8 cellular contexts compared by ENCODE assay signal in genomic region chr19:1354496-1355257, GRCh38. TPM values are rescaled to one million over a fixed set of nuclear protein-coding genes. Genes with fewer than 3 reads are reported as not detected.
DNase-seq lines count a peak whose midpoint lies in the region; ATAC-seq lines count a peak whose summit lies in the region.

No MANE protein-coding gene starts in this region.

- peak overlapping the region; percentile 83 for H3K4me3 Mint-ChIP-seq in activated CD8-positive, alpha-beta T cell treated with anti-CD3 and anti-CD28 coated beads, Interleukin-2, amount 10 ng/mL, durations not matched to agents 7 days and 5 days

- peaks cover 4% of the 10 kb centered on the region for H3K27me3 Mint-ChIP-seq in activated CD8-positive, alpha-beta T cell treated with anti-CD3 and anti-CD28 coated beads, Interleukin-2, amount 10 ng/mL, durations not matched to agents 7 days and 5 days (ENCODE audit: low read depth)

- H3K9me3 Mint-ChIP-seq in activated CD8-positive, alpha-beta T cell treated with anti-CD3 and anti-CD28 coated beads, Interleukin-2, amount 10 ng/mL, durations not matched to agents 7 days and 5 days (ENCODE audit: insufficient read depth), result no peaks in the 10 kb centered on the region

- POLR2A ChIA-PET in activated CD8-positive, alpha-beta T cell treated with anti-CD3 and anti-CD28 coated beads, Interleukin-2, amount 10 ng/mL, durations not matched to agents 7 days and 5 days (lab: Charles Lee), result interaction anchor here (1.0 to 1.3 kb wide), 2 partner anchors 19 to 86 kb away, joined by 3 read pairs; partner anchors contain the start of gene CIRBP

- H3K4me1 Mint-ChIP-seq in activated CD8-positive, alpha-beta T cell treated with anti-CD3 and anti-CD28 coated beads, Interleukin-2, amount 10 ng/mL, durations not matched to agents 7 days and 5 days (ENCODE audit: low read depth), result peaks cover 14% of the 10 kb centered on the region

- CTCF ChIA-PET in activated CD8-positive, alpha-beta T cell treated with anti-CD3 and anti-CD28 coated beads, Interleukin-2, amount 10 ng/mL, durations not matched to agents 7 days and 5 days (lab: Charles Lee), result interaction anchor here (0.9 to 1.0 kb wide), 2 partner anchors 39 to 191 kb away, joined by 4 to 5 read pairs; no protein-coding TSS in a partner anchor

- H3K36me3 Mint-ChIP-seq in activated CD8-positive, alpha-beta T cell treated with anti-CD3 and anti-CD28 coated beads, Interleukin-2, amount 10 ng/mL, durations not matched to agents 7 days and 5 days (ENCODE audit: low read depth), result peaks cover 22% of the 10 kb centered on the region

- H3K27ac Mint-ChIP-seq in activated CD8-positive, alpha-beta T cell treated with anti-CD3 and anti-CD28 coated beads, Interleukin-2, amount 10 ng/mL, durations not matched to agents 7 days and 5 days, result peak overlapping the region; percentile 83

- peak; percentile 92 for ATAC-seq in GM19397 (IDR thresholded peaks at IDR 0.05; ENCODE audit: unreplicated experiment)
- peak; percentile 90 for ATAC-seq in HG03565 (IDR thresholded peaks at IDR 0.05; ENCODE audit: unreplicated experiment)
- ATAC-seq in activated CD8-positive, alpha-beta T cell treated with anti-CD3 and anti-CD28 coated beads, Interleukin-2, amount 10 ng/mL, durations not matched to agents 7 days and 5 days, result peak; percentile 97

- peak; percentile 96 for DNase-seq in CD1c-positive myeloid dendritic cell (ENCODE audit: extremely low spot score)
- DNase-seq in NCI-H774 (lab: John Stamatoyannopoulos, UW), result peak; percentile 82
- peak; percentile 84 for DNase-seq in activated CD8-positive, alpha-beta T cell treated with anti-CD3 and anti-CD28 coated beads, Interleukin-2, amount 10 ng/mL, durations not matched to agents 7 days and 5 days
- peak; percentile 76 for DNase-seq in effector CD4-positive, alpha-beta T cell
- peak; percentile 93 for DNase-seq in medulla oblongata (ENCODE audit: extremely low spot score)
- DNase-seq in stimulated activated CD4-positive, alpha-beta T cell treated with anti-CD3 and anti-CD28 coated beads, TNF-alpha, amount 100 ng/mL, for 48 hours (ENCODE audit: low read depth in 3 of 3), result peak; percentile 65 to 78 (median 77)

RNA-seq across cellular contexts. Expression of gene NDUFS7, which starts 29.0 kb away (rescaled TPM):
- 100 to 1,000 TPM; 122 to 127 TPM for total RNA-seq in activated CD8-positive, alpha-beta T cell treated with anti-CD3 and anti-CD28 coated beads, Interleukin-2, amount 10 ng/mL, durations not matched to agents 7 days and 5 days

RNA-seq across cellular contexts. Expression of gene GAMT, which starts 46.7 kb away (rescaled TPM):
- total RNA-seq in activated CD8-positive, alpha-beta T cell treated with anti-CD3 and anti-CD28 coated beads, Interleukin-2, amount 10 ng/mL, durations not matched to agents 7 days and 5 days, result 10 to 100 TPM; 26.2 to 26.8 TPM

RNA-seq across cellular contexts. Expression of gene DAZAP1, which starts 52.7 kb away (rescaled TPM):
- 100 to 1,000 TPM; 264 to 270 TPM for total RNA-seq in activated CD8-positive, alpha-beta T cell treated with anti-CD3 and anti-CD28 coated beads, Interleukin-2, amount 10 ng/mL, durations not matched to agents 7 days and 5 days

Comparison
In these comparisons a context has a peak if more than half of its experiments do, and no peak if none do; other contexts are left out.
1. Peak in every context shown above with its lines: DNase-seq and ATAC-seq.